Comparison of ENCODE assay signal across 9 cellular contexts in the genomic region with DNA sequence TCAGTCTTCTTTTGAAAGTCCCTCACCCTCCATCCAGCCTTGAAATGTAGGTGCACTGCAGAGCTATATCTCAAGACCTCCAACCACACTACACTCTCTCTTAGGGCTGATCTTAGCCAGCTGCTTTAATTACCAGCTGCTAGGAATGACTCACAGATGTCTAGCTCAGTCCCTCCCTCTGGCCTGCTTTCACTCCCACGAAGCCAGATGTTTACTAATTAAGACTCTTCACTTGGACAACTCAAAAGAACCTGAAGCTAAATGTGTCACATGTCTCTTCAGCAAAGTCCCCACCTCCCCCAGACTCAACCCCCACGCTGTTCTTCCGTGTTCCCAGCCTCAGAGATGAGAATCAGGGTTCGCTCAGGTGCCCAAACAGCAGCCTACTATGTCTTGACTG. TPM values are rescaled to one million over a fixed set of nuclear protein-coding genes. Genes with fewer than 3 reads are reported as not detected.
A peak's percentile ranks its signal among the peaks of the same experiment; 100 is the strongest.
DNase-seq lines count a peak whose midpoint lies in the region; ATAC-seq and TF ChIP-seq lines count a peak whose summit lies in the region.
"Had no signal": no experiment of that assay in that cellular context is flagged by ENCODE, and none has a peak within 500 bp of the region (broad histone marks: within the 10 kb centered on the region; RNA-seq: fewer than 3 reads in every experiment).

No MANE protein-coding gene starts in this region.

- intact Hi-C loops in mammary epithelial cell (cut with micrococcal nuclease), result no loop called here
- intact Hi-C loops in naive thymus-derived CD4-positive, alpha-beta T cell (cut with micrococcal nuclease), result no loop called here

- no peak overlapping the region for H3K9ac ChIP-seq in mammary epithelial cell (ENCODE audit: insufficient read depth, low read length)

- dilution Hi-C loops in mammary epithelial cell (cut with HindIII; ENCODE audit: low sequenced_read_pairs), result no loop called here

- no TSS peak for BruUV-seq in mammary epithelial cell (replicated peaks; lab: Mats Ljungman, UMichigan)

- no peak overlapping the region for H2AFZ ChIP-seq in mammary epithelial cell (ENCODE audit: low read depth, low read length)

- CTCF ChIA-PET in mammary epithelial cell (lab: Charles Lee; ENCODE audit: low non-redundant PET), result no interaction called here
- CTCF ChIA-PET in naive thymus-derived CD4-positive, alpha-beta T cell (lab: Charles Lee), result no interaction called here

- H3K4me2 ChIP-seq in mammary epithelial cell (ENCODE audit: insufficient read depth, low read depth, low read length), result no peak overlapping the region

- H3K4me3 Mint-ChIP-seq in naive thymus-derived CD4-positive, alpha-beta T cell, result peak overlapping the region in 8 of 10 donors; percentile 6 to 49 (median 28)

- H3K27me3 Mint-ChIP-seq in naive thymus-derived CD4-positive, alpha-beta T cell, result peaks cover 0 to 2% (median 0%) of the 10 kb centered on the region in 5 donors

- POLR2A ChIA-PET in naive thymus-derived CD4-positive, alpha-beta T cell (lab: Charles Lee), result no interaction called here

- in situ Hi-C loops in mammary epithelial cell (cut with MboI; ENCODE audit: low sequenced_read_pairs in 2 of 2), result no loop called here

- peaks cover 61% of the 10 kb centered on the region for H3K79me2 ChIP-seq in mammary epithelial cell (ENCODE audit: insufficient read depth, low read length)

- H3K36me3 ChIP-seq in mammary epithelial cell (ENCODE audit: insufficient read depth, low read length), result peaks cover 13% of the 10 kb centered on the region
- H3K36me3 ChIP-seq in naive thymus-derived CD4-positive, alpha-beta T cell (ENCODE audit: control insufficient read depth in 2 of 3, insufficient read depth in 3 of 3, low read length in 3 of 3), result peaks cover 5 to 36% (median 8%) of the 10 kb centered on the region in 3 experiments

- H3K27me3 ChIP-seq in mammary epithelial cell (ENCODE audit: insufficient read depth, low read length), result no peaks in the 10 kb centered on the region
- no peaks in the 10 kb centered on the region for H3K27me3 ChIP-seq in naive thymus-derived CD4-positive, alpha-beta T cell (ENCODE audit: control insufficient read depth in 2 of 2, insufficient read depth in 2 of 2, low read length in 2 of 2)

- no peak overlapping the region for H3K27ac ChIP-seq in mammary epithelial cell (ENCODE audit: insufficient read depth, low read depth, low read length)
- H3K27ac ChIP-seq in naive thymus-derived CD4-positive, alpha-beta T cell (ENCODE audit: low read depth, low read length), result no peak overlapping the region

- no peaks in the 10 kb centered on the region for H4K20me1 ChIP-seq in mammary epithelial cell (ENCODE audit: insufficient read depth, low read length)

- no peaks in the 10 kb centered on the region for H3K9me3 ChIP-seq in mammary epithelial cell (replicated peaks; ENCODE audit: insufficient read depth, low read length)
- no peaks in the 10 kb centered on the region for H3K9me3 ChIP-seq in naive thymus-derived CD4-positive, alpha-beta T cell (ENCODE audit: control insufficient read depth in 2 of 3, low read length in 3 of 3)

- peaks cover 19% of the 10 kb centered on the region for H3K4me1 ChIP-seq in mammary epithelial cell (ENCODE audit: insufficient read depth, low read length)
- H3K4me1 ChIP-seq in naive thymus-derived CD4-positive, alpha-beta T cell (ENCODE audit: control insufficient read depth in 2 of 2, insufficient read depth in 2 of 2, low read length in 2 of 2), result peaks cover 21 to 22% of the 10 kb centered on the region in 2 donors

- peaks cover 12 to 41% (median 21%) of the 10 kb centered on the region in 5 donors for H3K36me3 Mint-ChIP-seq in naive thymus-derived CD4-positive, alpha-beta T cell

- WGBS in mammary epithelial cell (ENCODE audit: low coverage, missing lambda C conversion rate), result 50% methylated on average over 2 of the region's 4 CpGs

- H3K4me1 Mint-ChIP-seq in naive thymus-derived CD4-positive, alpha-beta T cell, result peaks cover 28 to 56% (median 44%) of the 10 kb centered on the region in 7 donors

- peaks cover 0 to 5% (median 0%) of the 10 kb centered on the region in 11 donors for H3K9me3 Mint-ChIP-seq in naive thymus-derived CD4-positive, alpha-beta T cell

- no peak for TF ChIP-seq CTCF in mammary epithelial cell (conservative IDR thresholded peaks at IDR 0.05 in 1 of 2, IDR thresholded peaks at IDR 0.05 in 1 of 2; ENCODE audit: extremely low read depth in 1 of 2, insufficient read depth in 1 of 2, low read depth in 1 of 2, low read length in 2 of 2)

- peak; percentile 75 for DNase-seq in COLO829 (ENCODE audit: low spot score)
- DNase-seq in HT1080 (ENCODE audit: low read depth), result peak; percentile 26
- peak; percentile 62 for DNase-seq in mammary epithelial cell
- DNase-seq in naive thymus-derived CD4-positive, alpha-beta T cell, result no peak
- no peak for DNase-seq in activated CD4-positive, CD25-positive, alpha-beta regulatory T cell (lab: John Stamatoyannopoulos, UW)
- no peak for DNase-seq in RPMI8226
- DNase-seq in GM19238 (ENCODE audit: insufficient read length, low spot score), result no peak
- DNase-seq: NCI-H510A treated with DMSO at 0.1 percent for 48 hours had no signal

- no peak overlapping the region for H3K4me3 ChIP-seq in mammary epithelial cell (replicated peaks in 1 of 3; ENCODE audit: insufficient read depth in 1 of 3, low read depth in 2 of 3, low read length in 3 of 3)
- no peak overlapping the region for H3K4me3 ChIP-seq in naive thymus-derived CD4-positive, alpha-beta T cell (ENCODE audit: low read length)

- H3K27ac Mint-ChIP-seq in naive thymus-derived CD4-positive, alpha-beta T cell, result peak overlapping the region in 3 of 9 donors; percentile 36 to 68 (median 48)

- ATAC-seq in naive thymus-derived CD4-positive, alpha-beta T cell, result no peak
- no peak for ATAC-seq in HG02763 (IDR thresholded peaks at IDR 0.05; ENCODE audit: unreplicated experiment)

RNA-seq across cellular contexts. Expression of gene GTF3C1, which starts 2.6 kb away (rescaled TPM):
- total RNA-seq in HT1080 (2014; rRNA removed; shearing (Covaris generic)), result 55.7 and 65.0 TPM in 2 replicates
- polyA plus RNA-seq in HT1080 (2015; cell fraction: cytosol; rRNA removed), result 30.3 and 34.5 TPM in 2 replicates
- polyA plus RNA-seq in HT1080 (2015; cell fraction: nucleus; rRNA removed), result 141 and 142 TPM in 2 replicates
- 10 to 100 TPM; 75.8 to 78.3 TPM for total RNA-seq in mammary epithelial cell
- polyA plus RNA-seq in mammary epithelial cell, result 30.8 TPM
- polyA minus RNA-seq in mammary epithelial cell, result 116 TPM
- 10 to 100 TPM; 51.8 to 60.0 (median 52.6) TPM for total RNA-seq in naive thymus-derived CD4-positive, alpha-beta T cell
- 10 to 100 TPM; 19.0 to 38.3 TPM for polyA plus RNA-seq in naive thymus-derived CD4-positive, alpha-beta T cell

RNA-seq across cellular contexts. Expression of gene KATNIP, which starts 2.8 kb away (rescaled TPM):
- 13.0 and 13.6 TPM in 2 replicates for total RNA-seq in HT1080 (2014; rRNA removed; shearing (Covaris generic))
- 5.7 and 6.0 TPM in 2 replicates for polyA plus RNA-seq in HT1080 (2015; cell fraction: cytosol; rRNA removed)
- 28.7 and 32.6 TPM in 2 replicates for polyA plus RNA-seq in HT1080 (2015; cell fraction: nucleus; rRNA removed)
- 10 to 100 TPM; 22.6 to 31.2 TPM for total RNA-seq in mammary epithelial cell
- 13.7 TPM for polyA plus RNA-seq in mammary epithelial cell
- polyA minus RNA-seq in mammary epithelial cell, result 74.2 TPM
- total RNA-seq in naive thymus-derived CD4-positive, alpha-beta T cell, result 10 to 100 TPM; 18.7 to 39.0 (median 21.3) TPM
- polyA plus RNA-seq in naive thymus-derived CD4-positive, alpha-beta T cell, result 1 to 10 TPM; 5.7 to 5.9 TPM

Comparison
In these comparisons a context has a peak if more than half of its experiments do, and no peak if none do; other contexts are left out.
1. DNase-seq: peak in COLO829 (single experiment), HT1080 (single experiment) and mammary epithelial cell (single experiment); none in naive thymus-derived CD4-positive, alpha-beta T cell (0 of 9), activated CD4-positive, CD25-positive, alpha-beta regulatory T cell (0 of 4), RPMI8226 (single experiment) and GM19238 (single experiment).